ENCODE assay signal across 15 cellular contexts in the genomic region with DNA sequence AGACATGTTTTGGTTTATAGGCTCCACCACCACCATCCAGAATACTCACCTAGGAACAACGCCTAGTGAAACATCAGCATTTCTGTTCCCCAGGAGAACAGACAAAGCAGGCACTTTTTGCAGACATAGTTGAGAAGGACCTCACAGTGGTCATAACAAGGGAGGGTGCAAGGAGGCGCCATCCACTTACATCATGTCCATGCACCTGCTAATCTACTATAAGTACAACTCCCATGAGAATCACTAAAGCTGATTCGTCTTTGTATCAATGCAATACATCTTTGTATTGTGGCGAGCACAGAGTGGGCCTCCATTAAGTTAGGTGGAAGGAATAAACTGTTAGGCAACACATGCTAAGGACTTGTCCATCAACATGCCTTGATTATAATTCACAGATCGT.
"Had no signal": no experiment of that assay in that cellular context is flagged by ENCODE, and none has a peak within 500 bp of the region (broad histone marks: within the 10 kb centered on the region; RNA-seq: fewer than 3 reads in every experiment).

No MANE protein-coding gene starts in this region.

- H3K4me3 ChIP-seq: adrenal gland, esophagus muscularis mucosa, upper lobe of left lung had no signal

- DNase-seq: activated CD4-positive, alpha-beta memory T cell treated with anti-CD3 and anti-CD28 coated beads, Interleukin-2, amount 10 ng/mL, durations not matched to agents 7 days and 5 days; activated CD4-positive, alpha-beta T cell treated with anti-CD3 and anti-CD28 coated beads for 4 hours; activated naive CD4-positive, alpha-beta T cell treated with anti-CD3 and anti-CD28 coated beads, Interleukin-2, amount 50 U/mL, for 16 hours; activated T-cell treated with anti-CD3 and anti-CD28 coated beads, Interleukin-2, amount 50 U/mL, for 24 hours; adrenal gland; caudate nucleus; kidney glomerular epithelial cell; mesenchymal stem cell; natural killer cell; nucleus accumbens; right cardiac atrium; stimulated activated naive CD8-positive, alpha-beta T cell treated with anti-CD3 and anti-CD28 coated beads, Interleukin-15, amount 100 ng/mL, for 72 hours; upper lobe of left lung had no signal

- H3K27me3 ChIP-seq: adrenal gland, esophagus muscularis mucosa, upper lobe of left lung had no signal

- ATAC-seq: natural killer cell; right cardiac atrium; stimulated activated naive CD8-positive, alpha-beta T cell treated with anti-CD3 and anti-CD28 coated beads, Interleukin-15, amount 100 ng/mL, for 72 hours had no signal

- FAIRE-seq: colon had no signal

- H3K36me3 ChIP-seq: adrenal gland, esophagus muscularis mucosa, upper lobe of left lung had no signal

- H3K9me3 ChIP-seq: adrenal gland, esophagus muscularis mucosa, upper lobe of left lung had no signal

- H3K27ac ChIP-seq: adrenal gland, upper lobe of left lung had no signal
